In the genomic region with DNA sequence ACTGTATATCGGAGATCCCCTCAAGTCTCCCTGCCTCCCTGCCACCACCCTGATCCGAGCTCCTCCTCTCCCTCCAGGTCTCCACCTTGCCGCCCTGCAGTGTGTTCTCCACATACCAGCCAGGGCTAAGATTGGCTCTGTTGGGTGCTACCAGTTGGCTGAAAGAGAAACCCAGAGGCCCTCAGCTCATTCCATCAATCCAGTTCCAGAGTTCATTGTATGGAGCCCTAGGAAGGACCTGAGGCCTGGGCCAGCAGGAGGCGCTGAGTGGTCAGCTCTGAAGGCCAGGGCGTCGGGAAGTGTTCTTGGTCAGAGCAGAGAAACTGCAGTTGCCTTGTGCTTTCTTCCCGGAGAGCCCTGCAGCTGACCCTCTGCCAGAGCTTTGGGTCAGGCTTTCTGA, we compare ENCODE assay signal across 10 cellular contexts. TPM values are rescaled to one million over a fixed set of nuclear protein-coding genes. Genes with fewer than 3 reads are reported as not detected.
DNase-seq lines count a peak whose midpoint lies in the region; ATAC-seq and TF ChIP-seq lines count a peak whose summit lies in the region.
"Had no signal": no experiment of that assay in that cellular context is flagged by ENCODE, and none has a peak within 500 bp of the region (broad histone marks: within the 10 kb centered on the region; RNA-seq: fewer than 3 reads in every experiment).

No MANE protein-coding gene starts in this region.

- H3K27ac Mint-ChIP-seq in brain, result peak overlapping the region in 1 of 5 experiments; percentile 36
- H3K27ac Mint-ChIP-seq: T-cell had no signal

- H3K9me3 Mint-ChIP-seq in brain, result no peaks in the 10 kb centered on the region
- H3K9me3 Mint-ChIP-seq: T-cell had no signal

- peaks cover 33% of the 10 kb centered on the region for H3K4me1 Mint-ChIP-seq in brain

- no peaks in the 10 kb centered on the region for H3K36me3 Mint-ChIP-seq in brain
- H3K36me3 Mint-ChIP-seq: T-cell had no signal

- peaks cover 19% of the 10 kb centered on the region for H3K27me3 Mint-ChIP-seq in brain
- H3K27me3 Mint-ChIP-seq: T-cell had no signal

- DNase-seq in Daoy (ENCODE audit: low read depth), result peak; percentile 39
- peak; percentile 26 for DNase-seq in LHCN-M2 (ENCODE audit: low read depth)
- DNase-seq in lung microvascular endothelial cell (ENCODE audit: low read depth in 2 of 2), result peak; percentile 34 to 50
- DNase-seq in kidney glomerular epithelial cell (lab: John Stamatoyannopoulos, UW), result no peak
- no peak for DNase-seq in activated gamma-delta T cell (lab: John Stamatoyannopoulos, UW)
- DNase-seq in KG1 (lab: John Stamatoyannopoulos, UW), result no peak
- DNase-seq: adrenal gland, T-cell had no signal

- peak in 1 of 2 experiments; percentile 22 for TF ChIP-seq CTCF in brain (conservative IDR thresholded peaks at IDR 0.05)

- H3K4me3 Mint-ChIP-seq in brain, result peak overlapping the region in 4 of 5 experiments; percentile 50 to 86 (median 70)

- no peak for ATAC-seq in GM18858 (IDR thresholded peaks at IDR 0.05; ENCODE audit: unreplicated experiment)
- ATAC-seq: T-cell had no signal

RNA-seq across cellular contexts. Expression of a gene that starts 2.2 kb away (rescaled TPM):
- 20.6 and 36.9 TPM in 2 replicates for total RNA-seq in Daoy (2014; rRNA removed; shearing (Covaris generic))
- 25.2 and 27.4 TPM in 2 replicates for total RNA-seq in LHCN-M2 (2014; rRNA removed)
- polyA plus RNA-seq in LHCN-M2 (2012), result 10.6 TPM
- 9.0 TPM for polyA plus RNA-seq in brain (ENCODE audit: insufficient read depth, low read depth, low replicate concordance)
- total RNA-seq in lung microvascular endothelial cell, result 12.0 and 17.3 TPM in 2 replicates

RNA-seq across cellular contexts. Expression of a gene that starts 32.1 kb away (rescaled TPM):
- 22.9 and 29.6 TPM in 2 replicates for total RNA-seq in Daoy (2014; rRNA removed; shearing (Covaris generic))
- total RNA-seq in LHCN-M2 (2014; rRNA removed), result 157 and 184 TPM in 2 replicates
- 49.9 TPM for polyA plus RNA-seq in LHCN-M2 (2012)
- 9.3 TPM for polyA plus RNA-seq in brain (ENCODE audit: insufficient read depth, low read depth, low replicate concordance)
- total RNA-seq in lung microvascular endothelial cell, result 97.6 and 116 TPM in 2 replicates

Comparison
In these comparisons a context has a peak if more than half of its experiments do, and no peak if none do; other contexts are left out.
1. DNase-seq: peak in Daoy (single experiment), LHCN-M2 (single experiment) and lung microvascular endothelial cell (2 of 2); none in kidney glomerular epithelial cell (single experiment), activated gamma-delta T cell (single experiment) and KG1 (single experiment).